In the genomic region with DNA sequence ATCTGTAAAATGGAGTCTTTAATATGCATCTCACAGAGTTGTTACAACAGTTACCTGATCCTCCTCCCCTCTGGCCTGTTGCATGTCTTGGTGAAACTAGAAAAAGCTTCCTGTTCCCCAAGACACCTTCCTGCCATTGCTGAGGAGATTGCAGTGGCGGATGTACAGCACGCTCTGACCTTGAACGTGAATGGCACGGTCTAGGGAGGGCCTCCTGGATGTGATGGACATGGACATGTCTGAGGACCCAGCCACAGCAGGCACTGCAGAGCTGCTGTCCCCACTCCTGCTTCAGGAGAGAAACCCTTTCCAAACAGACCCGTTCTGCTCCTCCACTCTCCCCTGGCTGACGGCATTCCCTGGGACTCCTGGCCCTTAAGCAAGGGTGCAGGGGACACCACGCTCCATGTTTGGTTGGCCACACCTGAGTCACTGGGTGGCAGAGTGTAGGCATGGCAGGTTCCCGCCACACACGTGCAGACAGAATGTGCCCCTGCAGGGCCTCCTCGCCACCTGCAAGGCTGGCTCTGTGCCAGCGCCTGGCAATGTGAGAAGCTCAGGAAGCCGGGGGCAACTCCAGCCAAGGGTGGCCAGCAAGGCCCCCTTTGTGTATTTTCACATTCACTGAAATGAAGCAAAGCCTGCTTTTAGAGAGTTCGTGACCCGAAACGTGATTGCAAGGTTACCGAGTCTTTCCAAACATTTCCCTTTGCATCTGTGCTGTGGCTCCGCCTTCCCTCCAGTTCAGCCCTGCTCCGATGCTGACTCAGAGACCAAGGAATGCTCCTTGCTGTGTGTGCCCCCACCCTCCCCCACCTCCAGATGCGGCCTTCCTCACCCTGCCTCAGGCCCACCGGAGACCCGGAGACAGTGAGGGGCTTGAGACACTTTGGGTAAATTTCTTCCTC, we compare ENCODE assay signal across 10 cellular contexts. TPM values are rescaled to one million over a fixed set of nuclear protein-coding genes. Genes with fewer than 3 reads are reported as not detected.
A peak's percentile ranks its signal among the peaks of the same experiment; 100 is the strongest.
DNase-seq lines count a peak whose midpoint lies in the region; ATAC-seq and TF ChIP-seq lines count a peak whose summit lies in the region.
"Had no signal": no experiment of that assay in that cellular context is flagged by ENCODE, and none has a peak within 500 bp of the region (broad histone marks: within the 10 kb centered on the region; RNA-seq: fewer than 3 reads in every experiment).

No MANE protein-coding gene starts in this region.

- ATAC-seq in omental fat pad (ENCODE audit: low FRiP score) (peak; percentile 82), HG03460 (IDR thresholded peaks at IDR 0.05; ENCODE audit: unreplicated experiment) (no peak), HG02884 (IDR thresholded peaks at IDR 0.05; ENCODE audit: unreplicated experiment) (no peak)
- ATAC-seq: naive thymus-derived CD4-positive, alpha-beta T cell had no signal

- H3K27me3 ChIP-seq in PC-9 (ENCODE audit: insufficient read depth, low read depth), result no peaks in the 10 kb centered on the region

- no peaks in the 10 kb centered on the region for H3K9me2 ChIP-seq in PC-9 (ENCODE audit: insufficient read depth)

- POLR2A ChIA-PET in PC-9 (lab: Charles Lee; ENCODE audit: unreplicated experiment), result interaction anchor here (1.0 kb wide), 1 partner anchor 16 kb away, joined by 3 read pairs; no protein-coding TSS in a partner anchor

- BruUV-seq in PC-9 (replicated peaks; lab: Mats Ljungman, UMichigan), result no TSS peak

- intact Hi-C loops in PC-9 (cut with micrococcal nuclease; ENCODE audit: unreplicated experiment), result loop anchor here (1.0 to 5.0 kb wide), 3 partner anchors 39 to 77 kb away; partner anchors contain the start of gene HTRA3
- intact Hi-C loops in activated CD4-positive, alpha-beta T cell treated with anti-CD3 and anti-CD28 coated beads, Interleukin-2, amount 10 ng/mL, durations not matched to agents 24 days and 14 days (cut with micrococcal nuclease), result no loop called here

- H3K36me3 Mint-ChIP-seq in activated CD4-positive, alpha-beta T cell treated with anti-CD3 and anti-CD28 coated beads, Interleukin-2, amount 10 ng/mL, durations not matched to agents 24 days and 14 days (ENCODE audit: low read depth), result no peaks in the 10 kb centered on the region

- H3F3A ChIP-seq in PC-9 (ENCODE audit: insufficient read depth, low read depth), result 0 out of 2 replicates have a peak, but pooled peaks cover 4% of the 10 kb centered on the region

- H3K4me1 ChIP-seq in PC-9 (replicated peaks; ENCODE audit: insufficient read depth), result peaks cover 24% of the 10 kb centered on the region

- H4K20me1 ChIP-seq in PC-9 (ENCODE audit: insufficient read depth), result no peaks in the 10 kb centered on the region

- no peak overlapping the region for H3K27ac Mint-ChIP-seq in activated CD4-positive, alpha-beta T cell treated with anti-CD3 and anti-CD28 coated beads, Interleukin-2, amount 10 ng/mL, durations not matched to agents 24 days and 14 days
- H3K27ac Mint-ChIP-seq: naive thymus-derived CD4-positive, alpha-beta T cell had no signal

- H3K36me3 ChIP-seq in PC-9 (ENCODE audit: low read depth), result no peaks in the 10 kb centered on the region

- TF ChIP-seq CTCF in PC-9 (conservative IDR thresholded peaks at IDR 0.05) (no peak), omental fat pad (IDR thresholded peaks at IDR 0.05) (no peak)

- H3K9me3 ChIP-seq in PC-9 (ENCODE audit: insufficient read depth, low read depth), result no peaks in the 10 kb centered on the region

- H3K4me3 ChIP-seq in PC-9, result peak overlapping the region; percentile 18; the same call in 1 of the 2 replicates

- H3K27ac ChIP-seq in PC-9, result peak overlapping the region; percentile 59
- H3K27ac ChIP-seq: 22Rv1 had no signal

- DNase-seq in DMS153 treated with DMSO at 0.1 percent for 48 hours (lab: John Stamatoyannopoulos, UW; ENCODE audit: unreplicated experiment) (peak; percentile 0), DMS153 (lab: John Stamatoyannopoulos, UW) (no peak), PC-9 (peak; percentile 84 to 89), fibroblast of peridontal ligament (ENCODE audit: extremely low read depth) (peak; percentile 87), omental fat pad (ENCODE audit: low spot score) (no peak)
- DNase-seq in activated CD4-positive, alpha-beta T cell treated with anti-CD3 and anti-CD28 coated beads, Interleukin-2, amount 10 ng/mL, durations not matched to agents 24 days and 14 days, result no peak

- peaks cover 2% of the 10 kb centered on the region for H3K27me3 Mint-ChIP-seq in activated CD4-positive, alpha-beta T cell treated with anti-CD3 and anti-CD28 coated beads, Interleukin-2, amount 10 ng/mL, durations not matched to agents 24 days and 14 days

- H3K4me1 Mint-ChIP-seq in activated CD4-positive, alpha-beta T cell treated with anti-CD3 and anti-CD28 coated beads, Interleukin-2, amount 10 ng/mL, durations not matched to agents 24 days and 14 days, result no peaks in the 10 kb centered on the region
- H3K4me1 Mint-ChIP-seq: naive thymus-derived CD4-positive, alpha-beta T cell had no signal

- peak overlapping the region; percentile 58 for H3K4me2 ChIP-seq in PC-9

- no peak overlapping the region for H2AFZ ChIP-seq in PC-9

- no peaks in the 10 kb centered on the region for H3K9me3 Mint-ChIP-seq in activated CD4-positive, alpha-beta T cell treated with anti-CD3 and anti-CD28 coated beads, Interleukin-2, amount 10 ng/mL, durations not matched to agents 24 days and 14 days

- H3K79me2 ChIP-seq in PC-9 (ENCODE audit: low read depth), result no peaks in the 10 kb centered on the region

- H3K4me3 Mint-ChIP-seq in activated CD4-positive, alpha-beta T cell treated with anti-CD3 and anti-CD28 coated beads, Interleukin-2, amount 10 ng/mL, durations not matched to agents 24 days and 14 days, result no peak overlapping the region
- H3K4me3 Mint-ChIP-seq: naive thymus-derived CD4-positive, alpha-beta T cell had no signal

- CTCF ChIA-PET in PC-9 (lab: Charles Lee), result no interaction called here

RNA-seq across cellular contexts. Expression of gene HTRA3, which starts 46.0 kb away (rescaled TPM):
- total RNA-seq in PC-9 (2021) (14.1 and 22.8 TPM in 2 replicates), omental fat pad (100 to 1,000 TPM in 1 of 4 donors, 10 to 100 TPM in 3; 15.8 to 147 (median 23.3) TPM)
- 0.12 TPM in 1 of 2 replicates, not detected in the other for total RNA-seq in activated CD4-positive, alpha-beta T cell treated with anti-CD3 and anti-CD28 coated beads, Interleukin-2, amount 10 ng/mL, durations not matched to agents 24 days and 14 days
- total RNA-seq: naive thymus-derived CD4-positive, alpha-beta T cell had no signal

Comparison
In these comparisons a context has a peak if more than half of its experiments do, and no peak if none do; other contexts are left out.
1. DNase-seq: peak in DMS153 treated with DMSO at 0.1 percent for 48 hours (single experiment), PC-9 (2 of 2) and fibroblast of peridontal ligament (single experiment); none in DMS153 (single experiment), omental fat pad (single experiment) and activated CD4-positive, alpha-beta T cell treated with anti-CD3 and anti-CD28 coated beads, Interleukin-2, amount 10 ng/mL, durations not matched to agents 24 days and 14 days (single experiment).
2. RNA of gene HTRA3, which starts 46.0 kb away (total RNA-seq): 15.8 to 147 TPM in omental fat pad and 14.1 to 22.8 TPM in PC-9; 0.12 TPM in activated CD4-positive, alpha-beta T cell treated with anti-CD3 and anti-CD28 coated beads, Interleukin-2, amount 10 ng/mL, durations not matched to agents 24 days and 14 days; every median in the first group is over 10 times any median in the second.